Comparison of ENCODE assay signal across 15 cellular contexts in the genomic region with DNA sequence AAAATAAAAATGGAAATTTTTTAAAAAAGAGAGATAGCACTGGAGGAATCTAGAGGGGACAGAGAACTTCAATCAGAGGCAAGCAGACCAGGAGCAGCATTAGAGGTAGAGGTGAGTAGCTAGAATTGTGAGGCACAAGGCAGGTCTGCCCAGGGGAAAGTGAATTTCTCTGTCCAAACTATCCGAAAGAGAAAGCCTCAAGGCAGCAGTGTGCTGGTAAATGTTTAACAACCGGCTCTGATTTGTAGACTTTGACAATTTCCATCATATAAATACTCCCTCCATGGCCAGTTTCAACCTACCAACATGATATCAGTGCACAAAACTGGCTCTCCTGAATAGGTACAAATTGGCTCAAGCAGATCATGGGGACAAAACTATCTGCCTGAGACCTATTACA.
DNase-seq lines count a peak whose midpoint lies in the region; ATAC-seq and TF ChIP-seq lines count a peak whose summit lies in the region.
"Had no signal": no experiment of that assay in that cellular context is flagged by ENCODE, and none has a peak within 500 bp of the region (broad histone marks: within the 10 kb centered on the region; RNA-seq: fewer than 3 reads in every experiment).

No MANE protein-coding gene starts in this region.

- H3K4me1 Mint-ChIP-seq in Caco-2 (ENCODE audit: low read depth, unreplicated experiment) = peaks cover 43% of the 10 kb centered on the region
- H3K4me1 Mint-ChIP-seq: CD4-positive, CD25-positive, alpha-beta regulatory T cell had no signal

- DNase-seq in Caco-2 (no peak), RWPE2 (ENCODE audit: low spot score) (no peak), left lobe of liver (ENCODE audit: low spot score) (no peak), NCI-H1092 treated with DMSO at 0.1 percent for 48 hours (lab: John Stamatoyannopoulos, UW) (no peak), islet precursor cell (no peak)
- DNase-seq: AML-193; Calu3; CD4-positive, CD25-positive, alpha-beta regulatory T cell; DMS 273 treated with DMSO at 0.1 percent for 48 hours; HCEC 1CT; HFFc6 had no signal

- H3K9me3 ChIP-seq in Caco-2 = no peaks in the 10 kb centered on the region
- no peaks in the 10 kb centered on the region for H3K9me3 ChIP-seq in RWPE2 (ENCODE audit: severe bottlenecking)

- H3K27me3 ChIP-seq in Caco-2 (replicated peaks; ENCODE audit: control insufficient read depth, insufficient read depth, low read length) (no peaks in the 10 kb centered on the region), RWPE2 (ENCODE audit: insufficient read depth, poor library complexity, severe bottlenecking) (no peaks in the 10 kb centered on the region)
- H3K27me3 ChIP-seq: BLaER1 had no signal

- intact Hi-C loops in Caco-2 (cut with micrococcal nuclease; ENCODE audit: unreplicated experiment) = no loop called here

- H3K4me1 ChIP-seq in Caco-2 (peaks cover 35% of the 10 kb centered on the region), RWPE2 (ENCODE audit: insufficient read depth, poor library complexity, severe bottlenecking) (peaks cover 21% of the 10 kb centered on the region)
- H3K4me1 ChIP-seq: BLaER1 had no signal

- H3K36me3 ChIP-seq in Caco-2 (ENCODE audit: control insufficient read depth, insufficient read depth, low read length) (no peaks in the 10 kb centered on the region), RWPE2 (ENCODE audit: low read depth) (no peaks in the 10 kb centered on the region)
- H3K36me3 ChIP-seq: BLaER1 had no signal

- H3K4me3 ChIP-seq in Caco-2 (ENCODE audit: low read depth, low read length) (no peak overlapping the region), RWPE2 (ENCODE audit: severe bottlenecking) (no peak overlapping the region)
- H3K4me3 ChIP-seq: BLaER1, K562 had no signal

- peaks cover 4% of the 10 kb centered on the region for H3K36me3 Mint-ChIP-seq in Caco-2 (ENCODE audit: insufficient read depth, unreplicated experiment)
- H3K36me3 Mint-ChIP-seq: CD4-positive, CD25-positive, alpha-beta regulatory T cell had no signal

- no TSS peak for BruUV-seq in Caco-2 (replicated peaks; lab: Mats Ljungman, UMichigan)

- H3K27me3 Mint-ChIP-seq in Caco-2 (ENCODE audit: insufficient read depth, unreplicated experiment) = no peaks in the 10 kb centered on the region

- H3K4me3 Mint-ChIP-seq in Caco-2 (ENCODE audit: unreplicated experiment) = no peak overlapping the region
- H3K4me3 Mint-ChIP-seq: CD4-positive, CD25-positive, alpha-beta regulatory T cell; HFFc6 had no signal

- TF ChIP-seq CTCF in Caco-2 (IDR thresholded peaks at IDR 0.05; ENCODE audit: insufficient read depth in 1 of 2, low read depth in 1 of 2, low read length in 1 of 2, severe bottlenecking in 1 of 2, unreplicated experiment in 1 of 2) = no peak
- TF ChIP-seq CTCF in RWPE2 (IDR thresholded peaks at IDR 0.05; ENCODE audit: poor library complexity, severe bottlenecking) = no peak

- ATAC-seq in RWPE2 (ENCODE audit: low read depth) (no peak), left lobe of liver (peak; percentile 52), GM19328 (IDR thresholded peaks at IDR 0.05; ENCODE audit: unreplicated experiment) (no peak), GM21576 (IDR thresholded peaks at IDR 0.05; ENCODE audit: unreplicated experiment) (no peak)

- no peaks in the 10 kb centered on the region for H3K9me3 Mint-ChIP-seq in Caco-2 (ENCODE audit: unreplicated experiment)

- CTCF ChIA-PET in Caco-2 (lab: Charles Lee) = no interaction called here

- POLR2A ChIA-PET in Caco-2 (lab: Charles Lee) = no interaction called here

- H3K27ac Mint-ChIP-seq in Caco-2 (ENCODE audit: unreplicated experiment) = peak overlapping the region; percentile 48
- H3K27ac Mint-ChIP-seq: CD4-positive, CD25-positive, alpha-beta regulatory T cell; HFFc6 had no signal

- H3K27ac ChIP-seq in RWPE2 (ENCODE audit: poor library complexity, severe bottlenecking) = peak overlapping the region; percentile 83
- H3K27ac ChIP-seq: BLaER1 had no signal
